23 cellular contexts compared by ENCODE assay signal in genomic region chr18:43539862-43540261, GRCh38.
"Had no signal": no experiment of that assay in that cellular context is flagged by ENCODE, and none has a peak within 500 bp of the region (broad histone marks: within the 10 kb centered on the region; RNA-seq: fewer than 3 reads in every experiment).

No MANE protein-coding gene starts in this region.

- H3K4me1 Mint-ChIP-seq: activated CD4-positive, alpha-beta T cell treated with anti-CD3 and anti-CD28 coated beads, Interleukin-2, amount 10 ng/mL, durations not matched to agents 24 days and 14 days; activated CD8-positive, alpha-beta memory T cell treated with anti-CD3 and anti-CD28 coated beads, Interleukin-2, amount 10 ng/mL, durations not matched to agents 7 days and 5 days; naive thymus-derived CD8-positive, alpha-beta T cell; neural progenitor cell; T-cell had no signal

- H3K27ac Mint-ChIP-seq: activated CD4-positive, alpha-beta T cell treated with anti-CD3 and anti-CD28 coated beads, Interleukin-2, amount 10 ng/mL, durations not matched to agents 24 days and 14 days; activated CD8-positive, alpha-beta memory T cell treated with anti-CD3 and anti-CD28 coated beads, Interleukin-2, amount 10 ng/mL, durations not matched to agents 7 days and 5 days; activated CD8-positive, alpha-beta T cell treated with anti-CD3 and anti-CD28 coated beads for 36 hours; activated naive CD4-positive, alpha-beta T cell treated with anti-CD3 and anti-CD28 coated beads, Interleukin-2, amount 50 U/mL, for 72 hours; activated T-helper 1 cell treated with anti-CD3 and anti-CD28 coated beads, Interleukin-12 subunit alpha, Interleukin-12 subunit beta, Interleukin-2, Interleukin-4 antibody, amounts not matched to agents 30 ng/mL and 10 ng/mL and 1 ng/mL, durations not matched to agents 14 hours and 24 hours and 36 hours; naive thymus-derived CD8-positive, alpha-beta T cell; neural progenitor cell; T-cell; T-helper 2 cell treated with Interferon-gamma antibody and Interleukin-4, amounts not matched to agents 5 μg/mL and 100 μg/mL, for 36 hours had no signal

- H3K4me2 ChIP-seq: neural progenitor cell had no signal

- H3K9ac ChIP-seq: neural progenitor cell had no signal

- H3K36me3 ChIP-seq: colonic mucosa, esophagus muscularis mucosa, left lung, neural progenitor cell, prostate gland, thyroid gland, upper lobe of right lung had no signal

- H3K36me3 Mint-ChIP-seq: activated CD8-positive, alpha-beta memory T cell treated with anti-CD3 and anti-CD28 coated beads, Interleukin-2, amount 10 ng/mL, durations not matched to agents 7 days and 5 days; naive thymus-derived CD8-positive, alpha-beta T cell; neural progenitor cell; T-cell had no signal

- H3K9me3 ChIP-seq: colonic mucosa, esophagus muscularis mucosa, left lung, prostate gland, thyroid gland, upper lobe of right lung had no signal

- H3K4me1 ChIP-seq: colonic mucosa, esophagus muscularis mucosa, foreskin keratinocyte, left lung, neural progenitor cell, prostate gland, thyroid gland, upper lobe of right lung had no signal

- ATAC-seq: activated CD4-positive, CD25-positive, alpha-beta regulatory T cell treated with anti-CD3 and anti-CD28 coated beads, Interleukin-2, amount 50 U/mL, for 24 hours; activated CD8-positive, alpha-beta memory T cell treated with anti-CD3 and anti-CD28 coated beads, Interleukin-2, amount 10 ng/mL, durations not matched to agents 7 days and 5 days; activated CD8-positive, alpha-beta T cell treated with anti-CD3 and anti-CD28 coated beads for 36 hours; activated naive CD4-positive, alpha-beta T cell treated with anti-CD3 and anti-CD28 coated beads, Interleukin-2, amount 50 U/mL, for 72 hours; foreskin keratinocyte; left lung; naive thymus-derived CD8-positive, alpha-beta T cell; stimulated activated naive CD8-positive, alpha-beta T cell treated with anti-CD3 and anti-CD28 coated beads, Interleukin-15, Interleukin-2, amounts not matched to agents 100 U/mL and 50 U/mL, for 24 hours; T-cell; upper lobe of right lung had no signal

- H3K4me3 Mint-ChIP-seq: activated CD4-positive, alpha-beta T cell treated with anti-CD3 and anti-CD28 coated beads, Interleukin-2, amount 10 ng/mL, durations not matched to agents 24 days and 14 days; activated CD8-positive, alpha-beta memory T cell treated with anti-CD3 and anti-CD28 coated beads, Interleukin-2, amount 10 ng/mL, durations not matched to agents 7 days and 5 days; activated CD8-positive, alpha-beta T cell treated with anti-CD3 and anti-CD28 coated beads for 36 hours; activated T-helper 1 cell treated with anti-CD3 and anti-CD28 coated beads, Interleukin-12 subunit alpha, Interleukin-12 subunit beta, Interleukin-2, Interleukin-4 antibody, amounts not matched to agents 30 ng/mL and 10 ng/mL and 1 ng/mL, durations not matched to agents 14 hours and 24 hours and 36 hours; naive thymus-derived CD8-positive, alpha-beta T cell; neural progenitor cell; T-cell; T-helper 2 cell treated with Interferon-gamma antibody and Interleukin-4, amounts not matched to agents 5 μg/mL and 100 μg/mL, for 36 hours had no signal

- H2AFZ ChIP-seq: neural progenitor cell had no signal

- H3K4me3 ChIP-seq: colonic mucosa, esophagus muscularis mucosa, left lung, lung, neural progenitor cell, prostate gland, thyroid gland, upper lobe of right lung had no signal

- H3K27me3 ChIP-seq: colonic mucosa, esophagus muscularis mucosa, foreskin keratinocyte, left lung, neural progenitor cell, thyroid gland, upper lobe of right lung had no signal

- H3K27ac ChIP-seq: colonic mucosa, esophagus muscularis mucosa, foreskin keratinocyte, left lung, neural progenitor cell, prostate gland, thyroid gland, upper lobe of right lung, VCaP had no signal

- H3K9me3 Mint-ChIP-seq: activated T-helper 1 cell treated with anti-CD3 and anti-CD28 coated beads, Interleukin-12 subunit alpha, Interleukin-12 subunit beta, Interleukin-2, Interleukin-4 antibody, amounts not matched to agents 30 ng/mL and 10 ng/mL and 1 ng/mL, durations not matched to agents 14 hours and 24 hours and 36 hours had no signal

- DNase-seq: activated CD4-positive, alpha-beta T cell treated with anti-CD3 and anti-CD28 coated beads, Interleukin-2, amount 10 ng/mL, durations not matched to agents 24 days and 14 days; activated CD8-positive, alpha-beta memory T cell treated with anti-CD3 and anti-CD28 coated beads, Interleukin-2, amount 10 ng/mL, durations not matched to agents 7 days and 5 days; activated CD8-positive, alpha-beta T cell treated with anti-CD3 and anti-CD28 coated beads for 36 hours; activated gamma-delta T cell treated with Interleukin-2 at 50 U/mL for 16 hours; colonic mucosa; foreskin keratinocyte; left lung; naive thymus-derived CD8-positive, alpha-beta T cell; stimulated activated CD4-positive, alpha-beta T cell treated with anti-CD3 and anti-CD28 coated beads, Interleukin-4, amount 100 ng/mL, for 24 hours; stimulated activated naive CD8-positive, alpha-beta T cell treated with anti-CD3 and anti-CD28 coated beads, Interleukin-15, Interleukin-2, amounts not matched to agents 100 U/mL and 50 U/mL, for 24 hours; substantia nigra; T-cell; thyroid gland; upper lobe of right lung had no signal
